Comparison of ENCODE assay signal across 1 cellular context in genomic region chr12:96045566-96045965, GRCh38.
TF ChIP-seq lines count a peak whose summit lies in the region.

No MANE protein-coding gene starts in this region.

TF ChIP-seq in HCT116, 20 proteins besides CTCF, POLR2A, EP300 and RAD21 (continued from another document):
- TF ChIP-seq YY1 (IDR thresholded peaks at IDR 0.05; ENCODE audit: extremely low read depth, insufficient replicate concordance, low read depth, low read length) (no peak), CBX3 (IDR thresholded peaks at IDR 0.05; ENCODE audit: low read depth) (no peak), SRF (IDR thresholded peaks at IDR 0.05; ENCODE audit: low read depth) (no peak), CEBPB (IDR thresholded peaks at IDR 0.05; ENCODE audit: low read depth) (no peak)
